23 cellular contexts compared by ENCODE assay signal in genomic region chr3:40414270-40414669, GRCh38. TPM values are rescaled to one million over a fixed set of nuclear protein-coding genes. Genes with fewer than 3 reads are reported as not detected.
"Had no signal": no experiment of that assay in that cellular context is flagged by ENCODE, and none has a peak within 500 bp of the region (broad histone marks: within the 10 kb centered on the region; RNA-seq: fewer than 3 reads in every experiment).

No MANE protein-coding gene starts in this region.

- H3K4me3 ChIP-seq: adrenal gland, coronary artery, esophagus muscularis mucosa, lower lobe of right lung, sigmoid colon, transverse colon had no signal

- DNase-seq: activated CD8-positive, alpha-beta memory T cell treated with anti-CD3 and anti-CD28 coated beads for 24 hours; activated CD8-positive, alpha-beta memory T cell treated with anti-CD3 and anti-CD28 coated beads, Interleukin-2, amount 50 U/mL, for 4 hours; activated naive CD4-positive, alpha-beta T cell; activated T-cell treated with anti-CD3 and anti-CD28 coated beads, Interleukin-2, amount 50 U/mL, for 4 hours; adrenal gland; cerebellar nuclear complex; glutamatergic neuron; hypothalamus; lower lobe of right lung; mesendoderm; naive B cell; occipital lobe; sigmoid colon; stimulated activated CD4-positive, alpha-beta T cell treated with anti-CD3 and anti-CD28 coated beads, Interleukin-2, amount 100 ng/mL, for 48 hours; stimulated activated CD8-positive, alpha-beta memory T cell treated with anti-CD3 and anti-CD28 coated beads, Interleukin-4, amount 100 ng/mL, for 48 hours; stimulated activated naive B cell treated with anti-CD40 and anti-IgM and Interleukin-4, amounts not matched to agents 10 μg/mL and 1 μg/mL and 100 μg/mL, for 72 hours; T-helper 9 cell; transverse colon had no signal

- H3K9me3 ChIP-seq: adrenal gland, esophagus muscularis mucosa, lower lobe of right lung, sigmoid colon, transverse colon had no signal

- H3K4me1 ChIP-seq: adrenal gland, esophagus muscularis mucosa, lower lobe of right lung, sigmoid colon had no signal

- ATAC-seq: activated T-cell treated with anti-CD3 and anti-CD28 coated beads, Interleukin-2, amount 50 U/mL, for 4 hours; lower lobe of right lung; stimulated activated naive B cell treated with anti-CD40 and anti-IgM and Interleukin-4, amounts not matched to agents 10 μg/mL and 1 μg/mL and 100 μg/mL, for 72 hours; WTC11 had no signal

- H3K36me3 ChIP-seq: adrenal gland, esophagus muscularis mucosa, lower lobe of right lung, sigmoid colon, transverse colon had no signal

- H3K27me3 ChIP-seq: adrenal gland, esophagus muscularis mucosa, sigmoid colon, transverse colon had no signal

- H3K27ac ChIP-seq: adrenal gland, coronary artery, esophagus muscularis mucosa, lower lobe of right lung, sigmoid colon, transverse colon had no signal

RNA-seq across cellular contexts. Expression of gene ENTPD3, which starts 27.3 kb away (rescaled TPM):
- total RNA-seq: activated T-cell treated with anti-CD3 and anti-CD28 coated beads, Interleukin-2, amount 50 U/mL, for 4 hours; activated T-helper 2 cell treated with anti-CD3 and anti-CD28 coated beads, Interferon-gamma antibody, Interleukin-2, Interleukin-4, amounts not matched to agents 10 μg/mL and 5 μg/mL and 100 μg/mL, durations not matched to agents 14 hours and 24 hours and 36 hours; neural crest cell had no signal
